Comparison of ENCODE assay signal across 1 cellular context in the genomic region with DNA sequence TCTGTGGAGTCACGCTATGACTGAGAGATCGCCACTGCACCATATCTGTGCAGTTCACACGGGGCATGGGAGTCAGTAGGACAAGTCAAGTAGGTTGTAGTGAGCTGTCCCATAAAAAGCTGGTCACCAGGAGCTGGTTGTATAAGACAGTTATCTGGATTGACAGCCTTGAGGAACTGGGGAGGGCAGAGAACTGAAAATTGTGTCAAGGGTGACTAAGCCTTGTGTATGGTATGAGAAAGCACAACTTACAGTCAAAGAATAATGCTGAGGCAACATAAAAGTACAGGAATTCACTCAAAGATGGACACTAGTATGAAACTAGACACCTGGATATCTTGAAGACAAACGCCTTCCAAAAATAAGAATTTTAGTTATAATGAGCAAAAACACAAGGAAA.
TF ChIP-seq lines count a peak whose summit lies in the region.

No MANE protein-coding gene starts in this region.

TF ChIP-seq in HepG2, 621 proteins besides CTCF, POLR2A, EP300 and RAD21 (continued from another document):
- TF ChIP-seq, protein P1, sequence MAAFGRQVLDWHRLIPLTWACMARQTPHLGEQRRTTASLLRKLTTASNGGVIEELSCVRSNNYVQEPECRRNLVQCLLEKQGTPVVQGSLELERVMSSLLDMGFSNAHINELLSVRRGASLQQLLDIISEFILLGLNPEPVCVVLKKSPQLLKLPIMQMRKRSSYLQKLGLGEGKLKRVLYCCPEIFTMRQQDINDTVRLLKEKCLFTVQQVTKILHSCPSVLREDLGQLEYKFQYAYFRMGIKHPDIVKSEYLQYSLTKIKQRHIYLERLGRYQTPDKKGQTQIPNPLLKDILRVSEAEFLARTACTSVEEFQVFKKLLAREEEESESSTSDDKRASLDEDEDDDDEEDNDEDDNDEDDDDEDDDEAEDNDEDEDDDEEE (CRISPR knock-in tag; IDR thresholded peaks at IDR 0.05), result no peak
